8 cellular contexts compared by ENCODE assay signal in genomic region chr2:216404010-216404618, GRCh38. TPM values are rescaled to one million over a fixed set of nuclear protein-coding genes. Genes with fewer than 3 reads are reported as not detected.
DNase-seq lines count a peak whose midpoint lies in the region; ATAC-seq, FAIRE-seq and TF ChIP-seq lines count a peak whose summit lies in the region.

No MANE protein-coding gene starts in this region.

- intact Hi-C loops in activated CD4-positive, alpha-beta memory T cell treated with anti-CD3 and anti-CD28 coated beads for 36 hours (cut with micrococcal nuclease): loop anchor here (1.0 to 5.0 kb wide), 3 partner anchors 76 to 252 kb away; no protein-coding TSS in a partner anchor
- intact Hi-C loops in aorta (cut with DNase I): no loop called here

- peak; percentile 65 for ATAC-seq in aorta (ENCODE audit: low FRiP score)
- ATAC-seq in HG03025 (IDR thresholded peaks at IDR 0.05; ENCODE audit: low FRiP score, unreplicated experiment): no peak

- no peaks in the 10 kb centered on the region for H3K36me3 Mint-ChIP-seq in activated CD4-positive, alpha-beta memory T cell treated with anti-CD3 and anti-CD28 coated beads for 36 hours
- H3K36me3 Mint-ChIP-seq in endothelial cell (ENCODE audit: low read depth, unreplicated experiment): no peaks in the 10 kb centered on the region
- H3K36me3 Mint-ChIP-seq in nephron progenitor cell (ENCODE audit: low read depth): no peaks in the 10 kb centered on the region

- no peaks in the 10 kb centered on the region for H3K9me3 Mint-ChIP-seq in activated CD4-positive, alpha-beta memory T cell treated with anti-CD3 and anti-CD28 coated beads for 36 hours
- H3K9me3 Mint-ChIP-seq in endothelial cell (ENCODE audit: unreplicated experiment): no peaks in the 10 kb centered on the region
- no peaks in the 10 kb centered on the region for H3K9me3 Mint-ChIP-seq in nephron progenitor cell

- H3K36me3 ChIP-seq in aorta (ENCODE audit: control insufficient read depth in 1 of 2, insufficient read depth in 2 of 2, low read length in 1 of 2): no peaks in the 10 kb centered on the region

- H3K27me3 Mint-ChIP-seq in activated CD4-positive, alpha-beta memory T cell treated with anti-CD3 and anti-CD28 coated beads for 36 hours: peaks cover 2% of the 10 kb centered on the region
- H3K27me3 Mint-ChIP-seq in endothelial cell (ENCODE audit: unreplicated experiment) (peaks cover 3% of the 10 kb centered on the region), nephron progenitor cell (ENCODE audit: low read depth, poor library complexity) (peaks cover 10% of the 10 kb centered on the region)

- no peaks in the 10 kb centered on the region for H3K4me1 ChIP-seq in aorta (ENCODE audit: control insufficient read depth in 1 of 2, insufficient read depth in 2 of 2, low read length in 2 of 2)

- no peak for DNase-seq in AG04449 (ENCODE audit: low read depth, low spot score)
- DNase-seq in GM18507 (ENCODE audit: extremely low spot score, insufficient read length, low read depth): peak; percentile 9
- peak; percentile 25 for DNase-seq in NCI-H146 (lab: John Stamatoyannopoulos, UW)
- DNase-seq in activated CD4-positive, alpha-beta memory T cell treated with anti-CD3 and anti-CD28 coated beads for 36 hours: peak; percentile 62
- peak; percentile 18 for DNase-seq in endothelial cell (ENCODE audit: low spot score)
- DNase-seq in nephron progenitor cell: peak; percentile 38
- DNase-seq in aorta: no peak

- peaks cover 2% of the 10 kb centered on the region for H3K9me3 ChIP-seq in aorta (ENCODE audit: control insufficient read depth, low read length)

- WGBS in aorta, 2 donors: 61% methylated on average over 5 of the region's 5 CpGs

- H3K4me3 ChIP-seq in AG04449 (ENCODE audit: low read depth, low read length) (no peak overlapping the region), aorta (ENCODE audit: low read length in 2 of 2) (no peak overlapping the region)

- H3K27ac ChIP-seq in aorta (ENCODE audit: low read depth in 1 of 2, low read length in 2 of 2): no peak overlapping the region

- H3K27me3 ChIP-seq in aorta (ENCODE audit: control insufficient read depth in 1 of 2, insufficient read depth in 2 of 2, low read length in 1 of 2): no peaks in the 10 kb centered on the region

- POLR2A ChIA-PET in AG04449 (lab: Yijun Ruan, JAX): no interaction called here
- POLR2A ChIA-PET in activated CD4-positive, alpha-beta memory T cell treated with anti-CD3 and anti-CD28 coated beads for 36 hours (lab: Charles Lee): no interaction called here

- H3K4me1 Mint-ChIP-seq in activated CD4-positive, alpha-beta memory T cell treated with anti-CD3 and anti-CD28 coated beads for 36 hours (ENCODE audit: low read depth): no peaks in the 10 kb centered on the region
- H3K4me1 Mint-ChIP-seq in endothelial cell (ENCODE audit: unreplicated experiment): peaks cover 25% of the 10 kb centered on the region
- peaks cover 33% of the 10 kb centered on the region for H3K4me1 Mint-ChIP-seq in nephron progenitor cell

- CTCF ChIA-PET in AG04449 (lab: Yijun Ruan, JAX): interaction anchor here (0.6 to 6.6 kb wide), 42 partner anchors 8 to 1146 kb away, joined by 3 to 71 read pairs (median 4); partner anchors contain the start of genes MARCHF4 and SMARCAL1
- CTCF ChIA-PET in activated CD4-positive, alpha-beta memory T cell treated with anti-CD3 and anti-CD28 coated beads for 36 hours (lab: Charles Lee): interaction anchor here (0.6 to 3.8 kb wide), 35 partner anchors 9 to 300 kb away, joined by 3 to 33 read pairs (median 4); partner anchors contain the start of genes SMARCAL1 and XRCC5

- no peak overlapping the region for H3K27ac Mint-ChIP-seq in activated CD4-positive, alpha-beta memory T cell treated with anti-CD3 and anti-CD28 coated beads for 36 hours
- H3K27ac Mint-ChIP-seq in endothelial cell (ENCODE audit: unreplicated experiment): no peak overlapping the region
- no peak overlapping the region for H3K27ac Mint-ChIP-seq in nephron progenitor cell

- peak; percentile 76 for FAIRE-seq in GM18507 (lab: Jason Lieb, UNC)

- no peak overlapping the region for H3K4me3 Mint-ChIP-seq in activated CD4-positive, alpha-beta memory T cell treated with anti-CD3 and anti-CD28 coated beads for 36 hours
- H3K4me3 Mint-ChIP-seq in endothelial cell (ENCODE audit: unreplicated experiment) (no peak overlapping the region), nephron progenitor cell (no peak overlapping the region)

- peak; percentile 78 for TF ChIP-seq CTCF in AG04449 (IDR thresholded peaks at IDR 0.05; ENCODE audit: insufficient read depth, low read length, missing control alignments)
- peak; percentile 84 for TF ChIP-seq CTCF in endothelial cell (IDR thresholded peaks at IDR 0.05; ENCODE audit: unreplicated experiment)
- TF ChIP-seq CTCF in nephron progenitor cell (IDR thresholded peaks at IDR 0.05): peak; percentile 68

RNA-seq across cellular contexts. Expression of gene SMARCAL1, which starts 8.2 kb away (rescaled TPM):
- total RNA-seq in activated CD4-positive, alpha-beta memory T cell treated with anti-CD3 and anti-CD28 coated beads for 36 hours: 10 to 100 TPM; 20.8 to 25.2 TPM
- total RNA-seq in endothelial cell (ENCODE audit: unreplicated experiment) (39.1 TPM), aorta (10 to 100 TPM; 13.9 to 29.8 TPM)
- 10 to 100 TPM in 1 of 2 donors, 1 to 10 TPM in 1; 9.4 to 10.9 TPM for polyA plus RNA-seq in aorta

RNA-seq across cellular contexts. Expression of gene MARCHF4, which starts 31.8 kb away (rescaled TPM):
- not detected for total RNA-seq in activated CD4-positive, alpha-beta memory T cell treated with anti-CD3 and anti-CD28 coated beads for 36 hours
- 0.46 TPM for total RNA-seq in endothelial cell (ENCODE audit: unreplicated experiment)
- under 1 TPM in 1 of 2 donors, not detected in 1; 0.13 TPM for total RNA-seq in aorta
- polyA plus RNA-seq in aorta: not detected

Comparison
In these comparisons a context has a peak if more than half of its experiments do, and no peak if none do; other contexts are left out.
1. DNase-seq: peak in GM18507 (single experiment), NCI-H146 (single experiment), activated CD4-positive, alpha-beta memory T cell treated with anti-CD3 and anti-CD28 coated beads for 36 hours (single experiment), endothelial cell (single experiment) and nephron progenitor cell (single experiment); none in AG04449 (single experiment) and aorta (0 of 2).
2. Peak in every context shown above with its lines, with median percentiles within 50 percentile points of each other: CTCF ChIP-seq.